ENCODE assay signal across 13 cellular contexts in the genomic region with DNA sequence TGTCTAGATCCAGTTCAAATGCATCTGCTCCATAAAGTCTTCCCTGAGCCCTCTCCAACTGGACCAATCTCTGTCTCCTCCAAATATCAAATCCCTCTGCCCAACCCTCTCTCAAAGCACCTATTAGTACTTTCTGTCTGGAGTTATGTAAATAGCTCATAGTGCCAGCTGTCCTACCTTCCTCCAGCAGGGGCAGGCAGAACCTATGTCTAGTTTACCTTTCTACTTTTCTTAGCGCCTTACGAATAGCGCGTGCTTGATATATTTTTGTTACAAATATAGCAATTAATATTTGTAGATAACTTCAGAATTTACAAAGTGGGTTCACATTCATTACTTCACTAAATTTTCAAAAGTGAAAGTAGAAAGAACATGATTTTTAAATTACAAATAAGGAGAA. TPM values are rescaled to one million over a fixed set of nuclear protein-coding genes. Genes with fewer than 3 reads are reported as not detected.
DNase-seq lines count a peak whose midpoint lies in the region; ATAC-seq and TF ChIP-seq lines count a peak whose summit lies in the region.
"Had no signal": no experiment of that assay in that cellular context is flagged by ENCODE, and none has a peak within 500 bp of the region (broad histone marks: within the 10 kb centered on the region; RNA-seq: fewer than 3 reads in every experiment).

No MANE protein-coding gene starts in this region.

- no peak overlapping the region for H3K4me3 Mint-ChIP-seq in type B pancreatic cell
- H3K4me3 Mint-ChIP-seq: CD14-positive monocyte had no signal

- TF ChIP-seq CTCF in heart right ventricle (IDR thresholded peaks at IDR 0.05) (peak in 2 of 9 donors; percentile 7 to 8), RWPE2 (IDR thresholded peaks at IDR 0.05; ENCODE audit: poor library complexity, severe bottlenecking) (no peak), fibroblast of the aortic adventitia (IDR thresholded peaks at IDR 0.05; ENCODE audit: insufficient read depth, low read length) (peak; percentile 26), type B pancreatic cell (conservative IDR thresholded peaks at IDR 0.05) (peak; percentile 58)

- H3K27ac ChIP-seq in heart right ventricle (peak overlapping the region in 8 of 10 donors; percentile 32 to 81 (median 65)), RWPE2 (ENCODE audit: poor library complexity, severe bottlenecking) (peak overlapping the region; percentile 98)

- peaks cover 0 to 38% (median 8%) of the 10 kb centered on the region in 9 donors for H3K4me1 ChIP-seq in heart right ventricle
- peaks cover 48% of the 10 kb centered on the region for H3K4me1 ChIP-seq in RWPE2 (ENCODE audit: insufficient read depth, poor library complexity, severe bottlenecking)

- no peak overlapping the region for H3K27ac Mint-ChIP-seq in type B pancreatic cell
- H3K27ac Mint-ChIP-seq: CD14-positive monocyte had no signal

- 97% methylated on average over 4 of the region's 4 CpGs for WGBS in heart right ventricle, 2 donors

- DNase-seq in heart right ventricle (no peak), Right ventricle myocardium superior (no peak), RWPE2 (ENCODE audit: low spot score) (no peak), fibroblast of the aortic adventitia (ENCODE audit: low read depth) (no peak), type B pancreatic cell (ENCODE audit: extremely low spot score, unreplicated experiment) (no peak)
- DNase-seq: activated gamma-delta T cell, hypothalamus, NCI-H1417 treated with DMSO at 0.1 percent for 48 hours, SHP77 had no signal

- no peak overlapping the region for H3K4me3 ChIP-seq in heart right ventricle
- no peak overlapping the region for H3K4me3 ChIP-seq in RWPE2 (ENCODE audit: severe bottlenecking)
- no peak overlapping the region for H3K4me3 ChIP-seq in fibroblast of the aortic adventitia (ENCODE audit: low read depth, low read length)

- H3K9me3 Mint-ChIP-seq in type B pancreatic cell: peaks cover 14% of the 10 kb centered on the region
- H3K9me3 Mint-ChIP-seq: CD14-positive monocyte had no signal

- no peaks in the 10 kb centered on the region for H3K36me3 ChIP-seq in heart right ventricle
- no peaks in the 10 kb centered on the region for H3K36me3 ChIP-seq in RWPE2 (ENCODE audit: low read depth)

- intact Hi-C loops in heart right ventricle (cut with DNase I) (no loop called here), Right ventricle myocardium superior (cut with DNase I) (no loop called here)

- H3K9me3 ChIP-seq in heart right ventricle (peaks cover 0 to 3% (median 0%) of the 10 kb centered on the region in 11 donors), RWPE2 (ENCODE audit: severe bottlenecking) (no peaks in the 10 kb centered on the region)

- no peaks in the 10 kb centered on the region for H3K36me3 Mint-ChIP-seq in type B pancreatic cell
- H3K36me3 Mint-ChIP-seq: CD14-positive monocyte had no signal

- ATAC-seq in heart right ventricle: no peak
- ATAC-seq in Right ventricle myocardium superior (ENCODE audit: poor library complexity): no peak
- no peak for ATAC-seq in RWPE2 (ENCODE audit: low read depth)
- no peak for ATAC-seq in HG03280 (IDR thresholded peaks at IDR 0.05; ENCODE audit: unreplicated experiment)
- ATAC-seq in HG03439 (IDR thresholded peaks at IDR 0.05; ENCODE audit: unreplicated experiment): no peak
- ATAC-seq in HG03039 (IDR thresholded peaks at IDR 0.05; ENCODE audit: unreplicated experiment): no peak

- H3K4me1 Mint-ChIP-seq in type B pancreatic cell (ENCODE audit: unreplicated experiment): no peaks in the 10 kb centered on the region
- H3K4me1 Mint-ChIP-seq: CD14-positive monocyte had no signal

- H3K27me3 ChIP-seq in heart right ventricle (no peaks in the 10 kb centered on the region), RWPE2 (ENCODE audit: insufficient read depth, poor library complexity, severe bottlenecking) (no peaks in the 10 kb centered on the region)

- no peaks in the 10 kb centered on the region for H3K27me3 Mint-ChIP-seq in type B pancreatic cell

RNA-seq across cellular contexts. Expression of a gene that starts 14.0 kb away (rescaled TPM):
- total RNA-seq in heart right ventricle (100 to 1,000 TPM in 5 of 10 donors, 10 to 100 TPM in 5; 38.6 to 223 (median 99.3) TPM), Right ventricle myocardium superior (54.0 TPM), fibroblast of the aortic adventitia (ENCODE audit: low replicate concordance) (614 and 2,284 TPM in 2 replicates), type B pancreatic cell (ENCODE audit: low replicate concordance) (169 and 174 TPM in 2 replicates)
- polyA plus RNA-seq in heart right ventricle: 10 to 100 TPM; 19.8 to 28.7 TPM
